In genomic region chr7:86943447-86943846, GRCh38 we compare ENCODE assay signal across 23 cellular contexts.
"Had no signal": no experiment of that assay in that cellular context is flagged by ENCODE, and none has a peak within 500 bp of the region (broad histone marks: within the 10 kb centered on the region; RNA-seq: fewer than 3 reads in every experiment).

No MANE protein-coding gene starts in this region.

- H3K4me2 ChIP-seq: hepatocyte had no signal

- H3K36me3 ChIP-seq: colonic mucosa, lower lobe of right lung had no signal

- H3K4me1 ChIP-seq: colonic mucosa, foreskin keratinocyte, gastroesophageal sphincter had no signal

- H3K27me3 ChIP-seq: colonic mucosa, foreskin keratinocyte, gastroesophageal sphincter, heart left ventricle, hepatocyte had no signal

- H3K27ac ChIP-seq: colonic mucosa, epithelial cell of prostate, foreskin keratinocyte, gastroesophageal sphincter, heart left ventricle, hepatocyte, lower lobe of right lung had no signal

- H3K4me3 ChIP-seq: colonic mucosa, gastroesophageal sphincter, heart left ventricle, hepatocyte, lower lobe of right lung had no signal

- H3K4me1 Mint-ChIP-seq: immature natural killer cell had no signal

- H2AFZ ChIP-seq: hepatocyte had no signal

- H3K27ac Mint-ChIP-seq: dendritic cell treated with granulocyte-macrophage colony-stimulating factor and Interleukin-4, amounts not matched to agents 40 ng/mL and 50 ng/mL, for 4 days; immature natural killer cell; naive thymus-derived CD4-positive, alpha-beta T cell had no signal

- H3K9me3 ChIP-seq: colonic mucosa, gastroesophageal sphincter, heart left ventricle, lower lobe of right lung had no signal

- DNase-seq: colonic mucosa; cortex of kidney; effector CD4-positive, alpha-beta T cell; effector memory CD4-positive, alpha-beta T cell; foreskin keratinocyte; heart left ventricle; hypothalamus; immature natural killer cell; islet precursor cell; kidney; kidney glomerular epithelial cell; left colon; left ventricle myocardium superior; lower lobe of right lung; mesenchymal stem cell; midbrain; naive thymus-derived CD4-positive, alpha-beta T cell had no signal

- H3K36me3 Mint-ChIP-seq: immature natural killer cell; naive thymus-derived CD4-positive, alpha-beta T cell had no signal

- H3K4me3 Mint-ChIP-seq: dendritic cell treated with granulocyte-macrophage colony-stimulating factor and Interleukin-4, amounts not matched to agents 40 ng/mL and 50 ng/mL, for 4 days; immature natural killer cell; naive thymus-derived CD4-positive, alpha-beta T cell had no signal

- H3K27me3 Mint-ChIP-seq: dendritic cell treated with granulocyte-macrophage colony-stimulating factor and Interleukin-4, amounts not matched to agents 40 ng/mL and 50 ng/mL, for 4 days had no signal

- ATAC-seq: esophagus mucosa; foreskin keratinocyte; gastroesophageal sphincter; heart left ventricle; left colon; left lobe of liver; left ventricle myocardium superior; naive thymus-derived CD4-positive, alpha-beta T cell had no signal

- H3K9me3 Mint-ChIP-seq: dendritic cell treated with granulocyte-macrophage colony-stimulating factor and Interleukin-4, amounts not matched to agents 40 ng/mL and 50 ng/mL, for 4 days; immature natural killer cell; naive thymus-derived CD4-positive, alpha-beta T cell had no signal
